Comparison of ENCODE assay signal across 23 cellular contexts in genomic region chr11:72943664-72944063, GRCh38.
"Had no signal": no experiment of that assay in that cellular context is flagged by ENCODE, and none has a peak within 500 bp of the region (broad histone marks: within the 10 kb centered on the region; RNA-seq: fewer than 3 reads in every experiment).

No MANE protein-coding gene starts in this region.

- DNase-seq: colonic mucosa; cortex of kidney; effector CD8-positive, alpha-beta T cell; effector memory CD8-positive, alpha-beta T cell; endodermal cell; erythroblast; esophagus squamous epithelium; foreskin fibroblast; foreskin melanocyte; gastrocnemius medialis; glutamatergic neuron; head of caudate nucleus; heart right ventricle; hippocampal formation; left cardiac atrium; left lung; left ventricle myocardium superior; lower lobe of right lung; mesendoderm; midbrain had no signal

- ATAC-seq: effector memory CD8-positive, alpha-beta T cell; esophagus mucosa; gastrocnemius medialis; heart right ventricle; left cardiac atrium; left lung; left ventricle myocardium superior; lower lobe of right lung had no signal

- H3K27me3 Mint-ChIP-seq: dendritic cell treated with granulocyte-macrophage colony-stimulating factor and Interleukin-4, amounts not matched to agents 40 ng/mL and 50 ng/mL, for 4 days; effector memory CD8-positive, alpha-beta T cell had no signal

- H3K27ac ChIP-seq: colonic mucosa, epithelial cell of prostate, esophagus squamous epithelium, gastrocnemius medialis, heart right ventricle, left lung, lower lobe of right lung had no signal

- H3K4me3 ChIP-seq: colonic mucosa, esophagus squamous epithelium, gastrocnemius medialis, heart right ventricle, left lung, lower lobe of right lung had no signal

- H3K27ac Mint-ChIP-seq: dendritic cell treated with granulocyte-macrophage colony-stimulating factor and Interleukin-4, amounts not matched to agents 40 ng/mL and 50 ng/mL, for 4 days; effector memory CD8-positive, alpha-beta T cell; endodermal cell had no signal

- H3K4me1 Mint-ChIP-seq: endodermal cell had no signal

- H3K4me3 Mint-ChIP-seq: dendritic cell treated with granulocyte-macrophage colony-stimulating factor and Interleukin-4, amounts not matched to agents 40 ng/mL and 50 ng/mL, for 4 days; effector memory CD8-positive, alpha-beta T cell; endodermal cell had no signal

- H3K9me3 Mint-ChIP-seq: dendritic cell treated with granulocyte-macrophage colony-stimulating factor and Interleukin-4, amounts not matched to agents 40 ng/mL and 50 ng/mL, for 4 days; effector memory CD8-positive, alpha-beta T cell; endodermal cell had no signal
